Comparison of ENCODE assay signal across 8 cellular contexts in genomic region chr3:12891985-12892839, GRCh38. TPM values are rescaled to one million over a fixed set of nuclear protein-coding genes. Genes with fewer than 3 reads are reported as not detected.
A peak's percentile ranks its signal among the peaks of the same experiment; 100 is the strongest.
DNase-seq lines count a peak whose midpoint lies in the region; ATAC-seq and TF ChIP-seq lines count a peak whose summit lies in the region.

No MANE protein-coding gene starts in this region.

- peaks cover 23% of the 10 kb centered on the region for H3K4me1 Mint-ChIP-seq in CD14-positive monocyte
- H3K4me1 Mint-ChIP-seq in activated T-cell treated with anti-CD3 and anti-CD28 coated beads, Interleukin-2, amount 50 U/mL, for 72 hours (ENCODE audit: low read depth): peaks cover 12% of the 10 kb centered on the region
- H3K4me1 Mint-ChIP-seq in type B pancreatic cell (ENCODE audit: unreplicated experiment): peaks cover 37% of the 10 kb centered on the region

- H3K36me3 Mint-ChIP-seq in CD14-positive monocyte: peaks cover 4% of the 10 kb centered on the region in 2 donors
- H3K36me3 Mint-ChIP-seq in activated T-cell treated with anti-CD3 and anti-CD28 coated beads, Interleukin-2, amount 50 U/mL, for 72 hours (ENCODE audit: insufficient read depth in 2 of 2): no peaks in the 10 kb centered on the region
- no peaks in the 10 kb centered on the region for H3K36me3 Mint-ChIP-seq in type B pancreatic cell

- H3K9me3 ChIP-seq in neural cell (ENCODE audit: low read length): no peaks in the 10 kb centered on the region

- H3F3A ChIP-seq in neural cell (ENCODE audit: insufficient read depth, low read length, poor library complexity, severe bottlenecking): no peaks in the 10 kb centered on the region

- H3K27me3 Mint-ChIP-seq in CD14-positive monocyte (ENCODE audit: low read depth in 3 of 3) (peaks cover 8 to 26% (median 17%) of the 10 kb centered on the region in 3 donors), type B pancreatic cell (peaks cover 24% of the 10 kb centered on the region)
- peaks cover 8% of the 10 kb centered on the region for H3K27me3 Mint-ChIP-seq in activated T-cell treated with anti-CD3 and anti-CD28 coated beads, Interleukin-2, amount 50 U/mL, for 72 hours (ENCODE audit: low read depth)

- H3K36me3 ChIP-seq in neural cell (ENCODE audit: insufficient read depth, low read length): no peaks in the 10 kb centered on the region

- peak overlapping the region in 1 of 7 donors; percentile 15 for H3K27ac Mint-ChIP-seq in CD14-positive monocyte
- H3K27ac Mint-ChIP-seq in activated T-cell treated with anti-CD3 and anti-CD28 coated beads, Interleukin-2, amount 50 U/mL, for 72 hours: no peak overlapping the region
- no peak overlapping the region for H3K27ac Mint-ChIP-seq in type B pancreatic cell

- no peaks in the 10 kb centered on the region for H3K9me2 ChIP-seq in neural cell (ENCODE audit: insufficient read depth, low read length)

- peak overlapping the region; percentile 6 for H3K9ac ChIP-seq in neural cell (ENCODE audit: low read length)

- no peaks in the 10 kb centered on the region for H3K27me3 ChIP-seq in neural cell (ENCODE audit: insufficient read depth, low read depth, low read length)

- intact Hi-C loops in CD14-positive monocyte (cut with micrococcal nuclease): loop anchor here (2.0 kb wide), 1 partner anchor 23 kb away; no protein-coding TSS in a partner anchor

- peak overlapping the region; percentile 59 to 76 for H3K4me3 Mint-ChIP-seq in CD14-positive monocyte
- H3K4me3 Mint-ChIP-seq in activated T-cell treated with anti-CD3 and anti-CD28 coated beads, Interleukin-2, amount 50 U/mL, for 72 hours: peak overlapping the region; percentile 3 to 10
- H3K4me3 Mint-ChIP-seq in type B pancreatic cell: no peak overlapping the region

- no peaks in the 10 kb centered on the region for H4K20me1 ChIP-seq in neural cell (ENCODE audit: insufficient read depth)

- ATAC-seq in activated T-cell treated with anti-CD3 and anti-CD28 coated beads, Interleukin-2, amount 50 U/mL, for 72 hours (replicated peaks in 1 of 2): peak; percentile 37 to 44
- ATAC-seq in GM19452 (IDR thresholded peaks at IDR 0.05; ENCODE audit: unreplicated experiment): no peak

- H3K4me3 ChIP-seq in fibroblast of mammary gland (ENCODE audit: control insufficient read depth, low read depth, low read length) (no peak overlapping the region), neural cell (ENCODE audit: low read length) (no peak overlapping the region)

- TF ChIP-seq RAD21 in neural cell (conservative IDR thresholded peaks at IDR 0.05): peak; percentile 96

- TF ChIP-seq EP300 in neural cell (conservative IDR thresholded peaks at IDR 0.05; ENCODE audit: poor library complexity, severe bottlenecking): peak; percentile 42

- H3K27ac ChIP-seq in neural cell (ENCODE audit: low read length): no peak overlapping the region

- no peak overlapping the region for H2AFZ ChIP-seq in neural cell (ENCODE audit: low read depth, low read length)

- H3K79me2 ChIP-seq in neural cell (replicated peaks; ENCODE audit: insufficient read depth, low read length): no peaks in the 10 kb centered on the region

- DNase-seq in CD14-positive monocyte (ENCODE audit: low spot score): no peak
- DNase-seq in HS-27A (ENCODE audit: low read depth): peak; percentile 17
- peak; percentile 51 for DNase-seq in NOMO-1 treated with DMSO at 0.1 percent for 48 hours (lab: John Stamatoyannopoulos, UW; ENCODE audit: unreplicated experiment)
- DNase-seq in activated T-cell treated with anti-CD3 and anti-CD28 coated beads, Interleukin-2, amount 50 U/mL, for 72 hours: peak; percentile 35 to 39
- peak; percentile 71 for DNase-seq in fibroblast of mammary gland (ENCODE audit: low read depth)
- DNase-seq in type B pancreatic cell (ENCODE audit: extremely low spot score, unreplicated experiment): no peak

- H3K9me3 Mint-ChIP-seq in CD14-positive monocyte (no peaks in the 10 kb centered on the region), type B pancreatic cell (no peaks in the 10 kb centered on the region)
- no peaks in the 10 kb centered on the region for H3K9me3 Mint-ChIP-seq in activated T-cell treated with anti-CD3 and anti-CD28 coated beads, Interleukin-2, amount 50 U/mL, for 72 hours

- H3K4me2 ChIP-seq in neural cell (ENCODE audit: low read length): no peak overlapping the region

- TF ChIP-seq CTCF in CD14-positive monocyte (IDR thresholded peaks at IDR 0.05): peak; percentile 96
- peak; percentile 85 for TF ChIP-seq CTCF in fibroblast of mammary gland (conservative IDR thresholded peaks at IDR 0.05; ENCODE audit: control insufficient read depth, insufficient read depth, low read depth, low read length)
- TF ChIP-seq CTCF in neural cell (IDR thresholded peaks at IDR 0.05; ENCODE audit: poor library complexity, severe bottlenecking): peak; percentile 97
- TF ChIP-seq CTCF in type B pancreatic cell (conservative IDR thresholded peaks at IDR 0.05): peak; percentile 95

TF ChIP-seq in neural cell, 6 proteins besides CTCF, POLR2A, EP300 and RAD21:
- TF ChIP-seq MXI1 (conservative IDR thresholded peaks at IDR 0.05; ENCODE audit: poor library complexity, severe bottlenecking): peak; percentile 27
- no peak for TF ChIP-seq EZH2 (IDR thresholded peaks at IDR 0.05; ENCODE audit: borderline replicate concordance, insufficient read depth, low read length, poor library complexity, severe bottlenecking)
- TF ChIP-seq REST (IDR thresholded peaks at IDR 0.05; ENCODE audit: borderline replicate concordance): no peak
- TF ChIP-seq TAF1 (IDR thresholded peaks at IDR 0.05; ENCODE audit: low read depth): no peak
- peak; percentile 95 for TF ChIP-seq SMC3 (conservative IDR thresholded peaks at IDR 0.05; ENCODE audit: poor library complexity)
- TF ChIP-seq POLR2AphosphoS5 (IDR thresholded peaks at IDR 0.05): peak; percentile 29
TF ChIP-seq in neural cell: peak in this region for 3.

RNA-seq across cellular contexts. Expression of gene RPL32, which starts 50.8 kb away (rescaled TPM):
- polyA plus RNA-seq in CD14-positive monocyte: 1,000 to 10,000 TPM in 1 of 2 donors, 100 to 1,000 TPM in 1; 942 to 1,052 TPM
- 1,000 to 10,000 TPM; 2,781 to 2,931 TPM for total RNA-seq in activated T-cell treated with anti-CD3 and anti-CD28 coated beads, Interleukin-2, amount 50 U/mL, for 72 hours
- polyA plus RNA-seq in neural cell: 1,160 and 1,223 TPM in 2 replicates
- polyA minus RNA-seq in neural cell: 368 and 369 TPM in 2 replicates
- total RNA-seq in type B pancreatic cell (ENCODE audit: low replicate concordance): 1,894 and 1,964 TPM in 2 replicates

Comparison
In these comparisons a context has a peak if more than half of its experiments do, and no peak if none do; other contexts are left out.
1. DNase-seq: peak in HS-27A (single experiment), NOMO-1 treated with DMSO at 0.1 percent for 48 hours (single experiment), activated T-cell treated with anti-CD3 and anti-CD28 coated beads, Interleukin-2, amount 50 U/mL, for 72 hours (2 of 2) and fibroblast of mammary gland (single experiment); none in CD14-positive monocyte (single experiment) and type B pancreatic cell (single experiment).
2. Peak in every context shown above with its lines, with median percentiles within 50 percentile points of each other: CTCF ChIP-seq.